ENCODE assay signal across 14 cellular contexts in the genomic region with DNA sequence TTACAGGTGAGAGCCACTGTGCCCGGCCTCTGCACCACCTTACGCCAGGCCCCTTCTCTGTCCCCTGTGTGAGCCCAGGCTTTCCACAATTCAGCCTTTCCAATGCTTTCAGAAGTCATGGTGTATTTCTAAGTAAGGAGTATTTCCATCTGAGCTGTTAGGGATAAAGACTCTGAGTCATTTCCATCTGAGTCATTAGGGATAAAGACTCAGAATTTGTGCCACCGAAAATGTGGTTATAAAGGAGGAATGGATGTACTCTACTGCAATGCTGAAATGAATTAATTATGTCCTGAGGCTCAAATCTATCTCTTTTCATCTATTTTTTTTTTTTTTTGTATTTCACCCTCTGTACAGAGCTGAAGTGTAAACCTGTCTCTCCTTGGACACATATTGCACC.
DNase-seq lines count a peak whose midpoint lies in the region; ATAC-seq lines count a peak whose summit lies in the region.
"Had no signal": no experiment of that assay in that cellular context is flagged by ENCODE, and none has a peak within 500 bp of the region (broad histone marks: within the 10 kb centered on the region; RNA-seq: fewer than 3 reads in every experiment).

No MANE protein-coding gene starts in this region.

- H3K27me3 Mint-ChIP-seq in activated CD4-positive, alpha-beta T cell treated with anti-CD3 and anti-CD28 coated beads, Interleukin-2, amount 10 ng/mL, durations not matched to agents 24 days and 14 days = no peaks in the 10 kb centered on the region
- H3K27me3 Mint-ChIP-seq in activated naive CD8-positive, alpha-beta T cell treated with anti-CD3 and anti-CD28 coated beads, Interleukin-2, amount 10 ng/mL, durations not matched to agents 7 days and 5 days = no peaks in the 10 kb centered on the region
- H3K27me3 Mint-ChIP-seq in stimulated activated naive B cell treated with anti-CD40 and anti-IgM and Interleukin-4, amounts not matched to agents 10 μg/mL and 1 μg/mL and 100 μg/mL, for 72 hours = peaks cover 39 to 56% of the 10 kb centered on the region in 2 donors

- H3K9me3 Mint-ChIP-seq in activated CD4-positive, alpha-beta T cell treated with anti-CD3 and anti-CD28 coated beads, Interleukin-2, amount 10 ng/mL, durations not matched to agents 24 days and 14 days = peaks cover 9% of the 10 kb centered on the region
- no peaks in the 10 kb centered on the region for H3K9me3 Mint-ChIP-seq in activated naive CD8-positive, alpha-beta T cell treated with anti-CD3 and anti-CD28 coated beads, Interleukin-2, amount 10 ng/mL, durations not matched to agents 7 days and 5 days
- H3K9me3 Mint-ChIP-seq in stimulated activated naive B cell treated with anti-CD40 and anti-IgM and Interleukin-4, amounts not matched to agents 10 μg/mL and 1 μg/mL and 100 μg/mL, for 72 hours = no peaks in the 10 kb centered on the region

- H3K4me1 Mint-ChIP-seq in activated CD4-positive, alpha-beta T cell treated with anti-CD3 and anti-CD28 coated beads, Interleukin-2, amount 10 ng/mL, durations not matched to agents 24 days and 14 days = peaks cover 55% of the 10 kb centered on the region
- peaks cover 36% of the 10 kb centered on the region for H3K4me1 Mint-ChIP-seq in activated naive CD8-positive, alpha-beta T cell treated with anti-CD3 and anti-CD28 coated beads, Interleukin-2, amount 10 ng/mL, durations not matched to agents 7 days and 5 days
- peaks cover 4 to 7% of the 10 kb centered on the region in 2 donors for H3K4me1 Mint-ChIP-seq in stimulated activated naive B cell treated with anti-CD40 and anti-IgM and Interleukin-4, amounts not matched to agents 10 μg/mL and 1 μg/mL and 100 μg/mL, for 72 hours

- ATAC-seq in activated naive CD8-positive, alpha-beta T cell treated with anti-CD3 and anti-CD28 coated beads, Interleukin-2, amount 10 ng/mL, durations not matched to agents 7 days and 5 days (ENCODE audit: low read depth) = no peak
- no peak for ATAC-seq in HG03196 (IDR thresholded peaks at IDR 0.05; ENCODE audit: unreplicated experiment)
- ATAC-seq in stimulated activated naive B cell treated with anti-CD40 and anti-IgM and Interleukin-4, amounts not matched to agents 10 μg/mL and 1 μg/mL and 100 μg/mL, for 72 hours (replicated peaks) = no peak
- ATAC-seq: HCT116, heart right ventricle, left lung had no signal

- H3K27ac Mint-ChIP-seq in activated CD4-positive, alpha-beta T cell treated with anti-CD3 and anti-CD28 coated beads, Interleukin-2, amount 10 ng/mL, durations not matched to agents 24 days and 14 days = peak overlapping the region; percentile 89
- peak overlapping the region; percentile 97 for H3K27ac Mint-ChIP-seq in activated naive CD8-positive, alpha-beta T cell treated with anti-CD3 and anti-CD28 coated beads, Interleukin-2, amount 10 ng/mL, durations not matched to agents 7 days and 5 days
- H3K27ac Mint-ChIP-seq in stimulated activated naive B cell treated with anti-CD40 and anti-IgM and Interleukin-4, amounts not matched to agents 10 μg/mL and 1 μg/mL and 100 μg/mL, for 72 hours = no peak overlapping the region

- no peak for DNase-seq in activated CD4-positive, alpha-beta T cell treated with anti-CD3 and anti-CD28 coated beads, Interleukin-2, amount 10 ng/mL, durations not matched to agents 24 days and 14 days
- DNase-seq in activated CD4-positive, alpha-beta T cell treated with anti-CD3 and anti-CD28 coated beads for 4 hours = no peak
- DNase-seq in M059J (ENCODE audit: low read depth) (peak; percentile 87), non-pigmented ciliary epithelial cell (ENCODE audit: low read depth) (peak; percentile 5), NCI-H774 (lab: John Stamatoyannopoulos, UW) (no peak)
- DNase-seq in activated naive CD8-positive, alpha-beta T cell treated with anti-CD3 and anti-CD28 coated beads, Interleukin-2, amount 10 ng/mL, durations not matched to agents 7 days and 5 days = no peak
- no peak for DNase-seq in stimulated activated naive B cell treated with anti-CD40 and anti-IgM and Interleukin-4, amounts not matched to agents 10 μg/mL and 1 μg/mL and 100 μg/mL, for 72 hours
- DNase-seq: DMS53, heart right ventricle, left lung, NCI-H2029, upper lobe of left lung had no signal

- POLR2A ChIA-PET in activated naive CD8-positive, alpha-beta T cell treated with anti-CD3 and anti-CD28 coated beads, Interleukin-2, amount 10 ng/mL, durations not matched to agents 7 days and 5 days (lab: Charles Lee) = interaction anchor here (0.7 to 2.8 kb wide), 3 partner anchors 193 to 275 kb away, joined by 3 to 16 read pairs (median 3); no protein-coding TSS in a partner anchor

- H3K4me3 Mint-ChIP-seq in activated CD4-positive, alpha-beta T cell treated with anti-CD3 and anti-CD28 coated beads, Interleukin-2, amount 10 ng/mL, durations not matched to agents 24 days and 14 days = peak overlapping the region; percentile 82
- H3K4me3 Mint-ChIP-seq in activated naive CD8-positive, alpha-beta T cell treated with anti-CD3 and anti-CD28 coated beads, Interleukin-2, amount 10 ng/mL, durations not matched to agents 7 days and 5 days = peak overlapping the region; percentile 88
- no peak overlapping the region for H3K4me3 Mint-ChIP-seq in stimulated activated naive B cell treated with anti-CD40 and anti-IgM and Interleukin-4, amounts not matched to agents 10 μg/mL and 1 μg/mL and 100 μg/mL, for 72 hours

- intact Hi-C loops in activated CD4-positive, alpha-beta T cell treated with anti-CD3 and anti-CD28 coated beads, Interleukin-2, amount 10 ng/mL, durations not matched to agents 24 days and 14 days (cut with micrococcal nuclease) = loop anchor here (10.0 kb wide), 2 partner anchors 436 to 886 kb away; no protein-coding TSS in a partner anchor

- H3K36me3 Mint-ChIP-seq in activated CD4-positive, alpha-beta T cell treated with anti-CD3 and anti-CD28 coated beads, Interleukin-2, amount 10 ng/mL, durations not matched to agents 24 days and 14 days (ENCODE audit: low read depth) = no peaks in the 10 kb centered on the region
- H3K36me3 Mint-ChIP-seq in activated naive CD8-positive, alpha-beta T cell treated with anti-CD3 and anti-CD28 coated beads, Interleukin-2, amount 10 ng/mL, durations not matched to agents 7 days and 5 days = no peaks in the 10 kb centered on the region
- no peaks in the 10 kb centered on the region for H3K36me3 Mint-ChIP-seq in stimulated activated naive B cell treated with anti-CD40 and anti-IgM and Interleukin-4, amounts not matched to agents 10 μg/mL and 1 μg/mL and 100 μg/mL, for 72 hours

Comparison
In these comparisons a context has a peak if more than half of its experiments do, and no peak if none do; other contexts are left out.
1. DNase-seq: peak in M059J (single experiment) and non-pigmented ciliary epithelial cell (single experiment); none in activated CD4-positive, alpha-beta T cell treated with anti-CD3 and anti-CD28 coated beads, Interleukin-2, amount 10 ng/mL, durations not matched to agents 24 days and 14 days (single experiment), activated CD4-positive, alpha-beta T cell treated with anti-CD3 and anti-CD28 coated beads for 4 hours (0 of 2), activated naive CD8-positive, alpha-beta T cell treated with anti-CD3 and anti-CD28 coated beads, Interleukin-2, amount 10 ng/mL, durations not matched to agents 7 days and 5 days (single experiment), NCI-H774 (single experiment) and stimulated activated naive B cell treated with anti-CD40 and anti-IgM and Interleukin-4, amounts not matched to agents 10 μg/mL and 1 μg/mL and 100 μg/mL, for 72 hours (single experiment).
2. H3K4me3 Mint-ChIP-seq: peak in activated CD4-positive, alpha-beta T cell treated with anti-CD3 and anti-CD28 coated beads, Interleukin-2, amount 10 ng/mL, durations not matched to agents 24 days and 14 days (single experiment) and activated naive CD8-positive, alpha-beta T cell treated with anti-CD3 and anti-CD28 coated beads, Interleukin-2, amount 10 ng/mL, durations not matched to agents 7 days and 5 days (single experiment); none in stimulated activated naive B cell treated with anti-CD40 and anti-IgM and Interleukin-4, amounts not matched to agents 10 μg/mL and 1 μg/mL and 100 μg/mL, for 72 hours (0 of 2).